8 cellular contexts compared by ENCODE assay signal in genomic region chr12:121590476-121591143, GRCh38. TPM values are rescaled to one million over a fixed set of nuclear protein-coding genes. Genes with fewer than 3 reads are reported as not detected.
A peak's percentile ranks its signal among the peaks of the same experiment; 100 is the strongest.
DNase-seq lines count a peak whose midpoint lies in the region; ATAC-seq and TF ChIP-seq lines count a peak whose summit lies in the region.

No MANE protein-coding gene starts in this region.

- no peak for TF ChIP-seq CTCF in dorsolateral prefrontal cortex (IDR thresholded peaks at IDR 0.05 in 54 of 56, conservative IDR thresholded peaks at IDR 0.05 in 2 of 56; ENCODE audit: low read depth in 1 of 56, partially characterized antibody in 56 of 56)
- no peak for TF ChIP-seq CTCF in tibial nerve (IDR thresholded peaks at IDR 0.05)

- H3K9me3 ChIP-seq in tibial nerve: no peaks in the 10 kb centered on the region

- intact Hi-C loops in dorsolateral prefrontal cortex (cut with DNase I): no loop called here

- TF ChIP-seq POLR2A in tibial nerve (IDR thresholded peaks at IDR 0.05): no peak

- peak overlapping the region; percentile 58 to 94 (median 90) for H3K4me3 Mint-ChIP-seq in naive B cell

- peak overlapping the region in 56 of 59 donors; percentile 29 to 72 (median 56) for H3K4me3 ChIP-seq in dorsolateral prefrontal cortex
- peak overlapping the region in 3 of 4 donors; percentile 33 to 59 (median 46) for H3K4me3 ChIP-seq in tibial nerve

- H3K27ac Mint-ChIP-seq in naive B cell: peak overlapping the region; percentile 95 to 100 (median 99)

- H3K36me3 ChIP-seq in tibial nerve: peaks cover 0 to 3% (median 0%) of the 10 kb centered on the region in 3 donors

- WGBS in tibial nerve, 2 donors: 9% methylated on average over 10 of the region's 10 CpGs

- H3K36me3 Mint-ChIP-seq in naive B cell: no peaks in the 10 kb centered on the region

- H3K27ac ChIP-seq in dorsolateral prefrontal cortex: peak overlapping the region in 57 of 59 donors; percentile 4 to 92 (median 77)
- peak overlapping the region; percentile 41 to 88 (median 76) for H3K27ac ChIP-seq in tibial nerve

- DNase-seq in activated CD4-positive, alpha-beta T cell treated with anti-CD3 and anti-CD28 coated beads for 4 hours: peak; percentile 71 to 72
- no peak for DNase-seq in dorsolateral prefrontal cortex
- peak; percentile 73 for DNase-seq in naive B cell
- no peak for DNase-seq in tibial nerve (ENCODE audit: low spot score in 2 of 2)
- no peak for DNase-seq in SKM-1 treated with dmso at 0.1 percent for 144 hours (lab: John Stamatoyannopoulos, UW; ENCODE audit: unreplicated experiment)

- ATAC-seq in GM18519 (IDR thresholded peaks at IDR 0.05; ENCODE audit: low FRiP score, unreplicated experiment): peak; percentile 34
- ATAC-seq in HG03175 (IDR thresholded peaks at IDR 0.05; ENCODE audit: unreplicated experiment): peak; percentile 67
- peak; percentile 56 to 62 for ATAC-seq in naive B cell (ENCODE audit: low read depth in 2 of 2)
- ATAC-seq in HG03442 (IDR thresholded peaks at IDR 0.05; ENCODE audit: unreplicated experiment): no peak

- no peaks in the 10 kb centered on the region for H3K27me3 ChIP-seq in dorsolateral prefrontal cortex
- H3K27me3 ChIP-seq in tibial nerve: no peaks in the 10 kb centered on the region

- peaks cover 0 to 13% (median 5%) of the 10 kb centered on the region in 4 donors for H3K4me1 ChIP-seq in tibial nerve

- H3K4me1 Mint-ChIP-seq in naive B cell: peaks cover 22 to 54% (median 37%) of the 10 kb centered on the region in 3 donors

- no peaks in the 10 kb centered on the region for H3K27me3 Mint-ChIP-seq in naive B cell

- no peak for TF ChIP-seq EP300 in tibial nerve (IDR thresholded peaks at IDR 0.05)

- no peaks in the 10 kb centered on the region for H3K9me3 Mint-ChIP-seq in naive B cell

RNA-seq across cellular contexts. Expression of gene KDM2B, which starts 9.8 kb away (rescaled TPM):
- 10 to 100 TPM; 32.1 to 60.8 (median 45.3) TPM for total RNA-seq in dorsolateral prefrontal cortex
- polyA plus RNA-seq in naive B cell (ENCODE audit: low read depth in 6 of 6): 10 to 100 TPM; 25.5 to 46.5 (median 31.0) TPM
- 10 to 100 TPM; 15.5 to 32.2 (median 20.8) TPM for total RNA-seq in tibial nerve

RNA-seq across cellular contexts. Expression of gene ORAI1, which starts 35.7 kb away (rescaled TPM):
- total RNA-seq in dorsolateral prefrontal cortex: 1 to 10 TPM; 1.9 to 9.7 (median 4.6) TPM
- polyA plus RNA-seq in naive B cell (ENCODE audit: low read depth in 6 of 6): 100 to 1,000 TPM; 130 to 190 (median 161) TPM
- 10 to 100 TPM in 3 of 4 donors, 1 to 10 TPM in 1; 5.9 to 13.2 (median 10.4) TPM for total RNA-seq in tibial nerve

Comparison
In these comparisons a context has a peak if more than half of its experiments do, and no peak if none do; other contexts are left out.
1. DNase-seq: peak in activated CD4-positive, alpha-beta T cell treated with anti-CD3 and anti-CD28 coated beads for 4 hours (2 of 2) and naive B cell (single experiment); none in dorsolateral prefrontal cortex (0 of 10), tibial nerve (0 of 2) and SKM-1 treated with dmso at 0.1 percent for 144 hours (single experiment).